In genomic region chr2:144137269-144137668, GRCh38 we compare ENCODE assay signal across 25 cellular contexts.
DNase-seq lines count a peak whose midpoint lies in the region; ATAC-seq, FAIRE-seq and TF ChIP-seq lines count a peak whose summit lies in the region.
"Had no signal": no experiment of that assay in that cellular context is flagged by ENCODE, and none has a peak within 500 bp of the region (broad histone marks: within the 10 kb centered on the region; RNA-seq: fewer than 3 reads in every experiment).

No MANE protein-coding gene starts in this region.

- no peak overlapping the region for H3K9ac ChIP-seq in SK-N-SH
- no peak overlapping the region for H3K9ac ChIP-seq in astrocyte (ENCODE audit: low read length)
- no peak overlapping the region for H3K9ac ChIP-seq in neural cell (ENCODE audit: low read length)

- POLR2A ChIA-PET in SK-N-SH (lab: Yijun Ruan, JAX), result no interaction called here

- CTCF ChIA-PET in SK-N-SH (lab: Yijun Ruan, JAX), result interaction anchor here (1.1 kb wide), 1 partner anchor 12 kb away, joined by 3 read pairs; no protein-coding TSS in a partner anchor

- H3K4me1 ChIP-seq in SK-N-SH (ENCODE audit: control insufficient read depth in 1 of 2, insufficient read depth in 2 of 2, low read depth in 1 of 2, low read length in 1 of 2) (no peaks in the 10 kb centered on the region; a peak in 1 of 4 replicates), astrocyte (ENCODE audit: insufficient read depth, low read length) (peaks cover 8% of the 10 kb centered on the region), thyroid gland (peaks cover 0 to 3% of the 10 kb centered on the region in 2 donors), pancreas (no peaks in the 10 kb centered on the region)

- intact Hi-C loops in thyroid gland (cut with DNase I), result no loop called here
- intact Hi-C loops in pancreas (cut with DNase I), result no loop called here

- H3K9me3 ChIP-seq in SK-N-SH, result no peaks in the 10 kb centered on the region
- no peaks in the 10 kb centered on the region for H3K9me3 ChIP-seq in astrocyte (ENCODE audit: insufficient read depth, low read depth, low read length)
- H3K9me3 ChIP-seq in neural cell (ENCODE audit: low read length), result no peaks in the 10 kb centered on the region
- H3K9me3 ChIP-seq in thyroid gland, result no peaks in the 10 kb centered on the region
- H3K9me3 ChIP-seq in pancreas, result no peaks in the 10 kb centered on the region

- H3K4me3 Mint-ChIP-seq in astrocyte (ENCODE audit: unreplicated experiment), result peak overlapping the region; percentile 2
- H3K4me3 Mint-ChIP-seq: GM23338, H9 had no signal

- no peak for TF ChIP-seq POLR2A in thyroid gland (IDR thresholded peaks at IDR 0.05)

- peaks cover 24% of the 10 kb centered on the region for H3K4me1 Mint-ChIP-seq in astrocyte (ENCODE audit: low read depth, unreplicated experiment)
- H3K4me1 Mint-ChIP-seq: CD4-positive, CD25-positive, alpha-beta regulatory T cell had no signal

- no peaks in the 10 kb centered on the region for H3K9me3 Mint-ChIP-seq in astrocyte (ENCODE audit: unreplicated experiment)
- H3K9me3 Mint-ChIP-seq: GM23338, H9 had no signal

- H2AFZ ChIP-seq in SK-N-SH (ENCODE audit: low read depth) (no peak overlapping the region), astrocyte (ENCODE audit: low read depth, low read length) (no peak overlapping the region), neural cell (ENCODE audit: low read depth, low read length) (no peak overlapping the region)
- H2AFZ ChIP-seq: GM23338 had no signal

- no peak for ATAC-seq in SK-N-SH treated with all-trans-retinoic acid at 6 μM for 48 hours
- no peak for ATAC-seq in pancreas
- ATAC-seq in HG03354 (IDR thresholded peaks at IDR 0.05; ENCODE audit: poor library complexity, severe bottlenecking, unreplicated experiment), result no peak
- ATAC-seq: GM23338 had no signal

- H3K4me3 ChIP-seq in SK-N-SH (ENCODE audit: low read depth in 2 of 2, low read length in 1 of 2), result no peak overlapping the region
- no peak overlapping the region for H3K4me3 ChIP-seq in astrocyte (ENCODE audit: insufficient read depth, low read depth, low read length)
- no peak overlapping the region for H3K4me3 ChIP-seq in neural cell (ENCODE audit: low read length)
- H3K4me3 ChIP-seq in thyroid gland (replicated peaks in 1 of 3), result no peak overlapping the region
- H3K4me3 ChIP-seq in pancreas, result no peak overlapping the region
- H3K4me3 ChIP-seq: GM23338 had no signal

- H3K4me2 ChIP-seq in SK-N-SH, result no peak overlapping the region
- H3K4me2 ChIP-seq in astrocyte (ENCODE audit: low read length), result no peak overlapping the region
- no peak overlapping the region for H3K4me2 ChIP-seq in neural cell (ENCODE audit: low read length)
- H3K4me2 ChIP-seq: GM23338 had no signal

- TF ChIP-seq EP300 in SK-N-SH (IDR thresholded peaks at IDR 0.05; ENCODE audit: borderline replicate concordance in 1 of 2, low read depth in 1 of 2, low read length in 1 of 2) (no peak), neural cell (conservative IDR thresholded peaks at IDR 0.05; ENCODE audit: poor library complexity, severe bottlenecking) (peak; percentile 99)

- H4K20me1 ChIP-seq in SK-N-SH (ENCODE audit: insufficient read depth) (no peaks in the 10 kb centered on the region), astrocyte (ENCODE audit: insufficient read depth, low read length) (no peaks in the 10 kb centered on the region), neural cell (ENCODE audit: insufficient read depth) (no peaks in the 10 kb centered on the region)

- H3K9me2 ChIP-seq in SK-N-SH, result no peaks in the 10 kb centered on the region
- H3K9me2 ChIP-seq in neural cell (ENCODE audit: insufficient read depth, low read length), result no peaks in the 10 kb centered on the region

- TF ChIP-seq CTCF in SK-N-SH (IDR thresholded peaks at IDR 0.05) (no peak), astrocyte (IDR thresholded peaks at IDR 0.05; ENCODE audit: insufficient read depth, low read depth, low read length) (no peak), neural cell (IDR thresholded peaks at IDR 0.05; ENCODE audit: poor library complexity, severe bottlenecking) (no peak), thyroid gland (IDR thresholded peaks at IDR 0.05) (no peak), pancreas (IDR thresholded peaks at IDR 0.05) (no peak)

- H3K27ac ChIP-seq in SK-N-SH (ENCODE audit: low read depth in 2 of 2, low read length in 1 of 2), result no peak overlapping the region
- peak overlapping the region; percentile 32 for H3K27ac ChIP-seq in astrocyte (ENCODE audit: low read depth, low read length)
- H3K27ac ChIP-seq in neural cell (ENCODE audit: low read length), result no peak overlapping the region
- no peak overlapping the region for H3K27ac ChIP-seq in thyroid gland
- H3K27ac ChIP-seq in pancreas, result no peak overlapping the region
- H3K27ac ChIP-seq: HL-60 had no signal

- TF ChIP-seq RAD21 in SK-N-SH (IDR thresholded peaks at IDR 0.05; ENCODE audit: low read length) (no peak), neural cell (conservative IDR thresholded peaks at IDR 0.05) (peak; percentile 14)

- H3K79me2 ChIP-seq in SK-N-SH (ENCODE audit: insufficient read depth) (no peaks in the 10 kb centered on the region), astrocyte (ENCODE audit: insufficient read depth, low read length) (no peaks in the 10 kb centered on the region), neural cell (replicated peaks; ENCODE audit: insufficient read depth, low read length) (no peaks in the 10 kb centered on the region)

- no peak for FAIRE-seq in astrocyte (lab: Jason Lieb, UNC)
- FAIRE-seq in pancreas (lab: Jason Lieb, UNC), result no peak
- FAIRE-seq: G401.6, RCC 7860 had no signal

- no peaks in the 10 kb centered on the region for H3F3A ChIP-seq in SK-N-SH (replicated peaks; ENCODE audit: insufficient read depth)
- H3F3A ChIP-seq in neural cell (ENCODE audit: insufficient read depth, low read length, poor library complexity, severe bottlenecking), result no peaks in the 10 kb centered on the region

- peaks cover 4% of the 10 kb centered on the region for H3K36me3 Mint-ChIP-seq in astrocyte (ENCODE audit: low read depth, unreplicated experiment)

- DNase-seq in SK-N-SH, result no peak
- DNase-seq in astrocyte (ENCODE audit: low read depth), result no peak
- no peak for DNase-seq in stimulated activated CD4-positive, alpha-beta T cell treated with anti-CD3 and anti-CD28 coated beads, Interleukin-4, amount 100 ng/mL, for 4 hours
- DNase-seq in thyroid gland, result no peak
- DNase-seq in pancreas, result no peak
- DNase-seq: 8988T; CD4-positive, CD25-positive, alpha-beta regulatory T cell; COR-L47; DMS53; H9; Karpas-422; NCI-H1092; NCI-H1417 treated with DMSO at 0.1 percent for 48 hours; NCI-H1694 treated with DMSO at 0.1 percent for 48 hours; NCI-H2081 treated with DMSO at 0.1 percent for 48 hours; NCI-H2171; NCI-H524; NCI-H774 had no signal

- 89% methylated on average over 1 of the region's 1 CpG for WGBS in SK-N-SH (ENCODE audit: low lambda C conversion rate)
- 95 to 100% methylated on average over 1 of the region's 1 CpG for WGBS in thyroid gland, 2 donors
- 89 to 90% methylated on average over 1 of the region's 1 CpG for WGBS in pancreas, 2 donors

- H3K27me3 Mint-ChIP-seq in astrocyte (ENCODE audit: low read depth, unreplicated experiment), result no peaks in the 10 kb centered on the region
- H3K27me3 Mint-ChIP-seq: CD4-positive, CD25-positive, alpha-beta regulatory T cell had no signal

- no peaks in the 10 kb centered on the region for H3K36me3 ChIP-seq in SK-N-SH (replicated peaks in 1 of 2; ENCODE audit: control insufficient read depth in 1 of 2, insufficient read depth in 2 of 2, low read length in 1 of 2)
- H3K36me3 ChIP-seq in astrocyte (ENCODE audit: insufficient read depth, low read length), result no peaks in the 10 kb centered on the region
- no peaks in the 10 kb centered on the region for H3K36me3 ChIP-seq in neural cell (ENCODE audit: insufficient read depth, low read length)
- H3K36me3 ChIP-seq in thyroid gland, result no peaks in the 10 kb centered on the region
- no peaks in the 10 kb centered on the region for H3K36me3 ChIP-seq in pancreas

- H3K27me3 ChIP-seq in SK-N-SH (ENCODE audit: insufficient read depth) (no peaks in the 10 kb centered on the region), astrocyte (ENCODE audit: insufficient read depth, low read length) (no peaks in the 10 kb centered on the region), neural cell (ENCODE audit: insufficient read depth, low read depth, low read length) (no peaks in the 10 kb centered on the region), thyroid gland (no peaks in the 10 kb centered on the region), pancreas (no peaks in the 10 kb centered on the region)

- peak overlapping the region; percentile 90 for H3K27ac Mint-ChIP-seq in astrocyte (ENCODE audit: unreplicated experiment)
- H3K27ac Mint-ChIP-seq: CD4-positive, CD25-positive, alpha-beta regulatory T cell; GM23338; H9 had no signal

TF ChIP-seq in SK-N-SH, 30 proteins besides CTCF, POLR2A, EP300 and RAD21 (continues in another document):
- TF ChIP-seq USF1 (IDR thresholded peaks at IDR 0.05; ENCODE audit: borderline replicate concordance, low read depth) (no peak), FOXJ3 (CRISPR knock-in tag; IDR thresholded peaks at IDR 0.05) (no peak)

TF ChIP-seq in SK-N-SH treated with all-trans-retinoic acid at 6 μM for 48 hours, 23 proteins besides CTCF, POLR2A, EP300 and RAD21 (continues in another document):
- TF ChIP-seq ZFP3 (CRISPR knock-in tag; IDR thresholded peaks at IDR 0.05) (no peak), ARNTL (CRISPR knock-in tag; IDR thresholded peaks at IDR 0.05; ENCODE audit: borderline replicate concordance, low read depth) (no peak), CSDC2 (CRISPR knock-in tag; IDR thresholded peaks at IDR 0.05) (no peak), OSR1 (CRISPR knock-in tag; IDR thresholded peaks at IDR 0.05) (no peak)

TF ChIP-seq in neural cell, 6 proteins besides CTCF, POLR2A, EP300 and RAD21 (continues in another document):
- TF ChIP-seq POLR2AphosphoS5 (IDR thresholded peaks at IDR 0.05), result peak; percentile 78
- no peak for TF ChIP-seq MXI1 (conservative IDR thresholded peaks at IDR 0.05; ENCODE audit: poor library complexity, severe bottlenecking)
- no peak for TF ChIP-seq SMC3 (conservative IDR thresholded peaks at IDR 0.05; ENCODE audit: poor library complexity)
